1 cellular context compared by ENCODE assay signal in the genomic region with DNA sequence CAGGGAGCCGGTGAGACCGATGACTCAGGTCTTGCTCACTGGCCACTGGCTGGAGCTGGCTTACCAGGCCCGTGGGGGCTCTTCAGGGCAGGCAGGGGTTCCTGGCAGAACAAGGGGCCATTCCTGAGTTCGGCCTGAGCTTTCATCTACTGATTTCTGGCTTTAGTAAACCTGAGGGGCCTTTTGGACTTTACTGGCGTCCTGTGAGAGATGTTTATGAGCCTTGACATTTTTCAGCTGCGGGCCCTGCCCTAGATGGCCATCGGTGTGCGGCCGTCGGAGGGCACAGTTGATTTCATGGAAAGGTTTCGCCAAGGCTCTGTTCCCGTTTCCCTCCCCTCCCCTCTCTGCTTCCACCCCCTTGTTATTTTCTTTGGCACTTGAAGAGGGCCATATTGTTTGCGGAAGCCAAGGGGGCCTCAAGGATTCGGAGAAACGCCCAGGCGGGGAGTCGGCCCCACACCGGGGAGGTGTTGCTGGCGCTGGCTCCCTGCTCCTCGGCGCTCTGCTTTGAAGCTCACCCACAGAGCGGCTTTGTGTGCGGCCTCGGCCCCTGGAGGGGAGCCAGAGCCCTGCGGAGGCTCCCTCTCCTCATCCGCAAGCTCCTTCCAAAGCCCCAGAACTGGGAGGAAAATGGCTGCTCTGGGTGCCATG.
TF ChIP-seq lines count a peak whose summit lies in the region.

No MANE protein-coding gene starts in this region.

TF ChIP-seq in HepG2, 621 proteins besides CTCF, POLR2A, EP300 and RAD21 (continued from another document):
- TF ChIP-seq MAZ (IDR thresholded peaks at IDR 0.05; ENCODE audit: borderline replicate concordance, low read depth, low read length) (peak; percentile 16; the same call in 1 of the 2 replicates), MAZ (CRISPR knock-in tag; IDR thresholded peaks at IDR 0.05; ENCODE audit: low read depth) (no peak), ISL2 (CRISPR knock-in tag; IDR thresholded peaks at IDR 0.05) (peak; percentile 10; the same call in 1 of the 2 replicates), DPF2 (CRISPR knock-in tag; IDR thresholded peaks at IDR 0.05; ENCODE audit: borderline replicate concordance, low read depth) (no peak), ZNF121 (CRISPR knock-in tag; IDR thresholded peaks at IDR 0.05) (0 out of 2 replicates have a peak, but pooled peaks have one; percentile 15), HNRNPLL (IDR thresholded peaks at IDR 0.05; ENCODE audit: low read depth, low read length, poor library complexity, severe bottlenecking) (peak; percentile 50), RXRA (CRISPR knock-in tag; IDR thresholded peaks at IDR 0.05) (peak; percentile 53; the same call in 1 of the 2 replicates), PHF20 (CRISPR knock-in tag; IDR thresholded peaks at IDR 0.05) (no peak), PHF8 (CRISPR knock-in tag; IDR thresholded peaks at IDR 0.05) (peak; percentile 54), KLF11 (CRISPR knock-in tag; IDR thresholded peaks at IDR 0.05) (no peak), AGO1 (IDR thresholded peaks at IDR 0.05; ENCODE audit: low read depth, low read length, poor library complexity, severe bottlenecking) (peak; percentile 57), GATAD2A (CRISPR knock-in tag; IDR thresholded peaks at IDR 0.05) (0 out of 2 replicates have a peak, but pooled peaks have one; percentile 4), ZNF335 (CRISPR knock-in tag; IDR thresholded peaks at IDR 0.05) (peak; percentile 28; the same call in 1 of the 2 replicates), ZNF772 (CRISPR knock-in tag; IDR thresholded peaks at IDR 0.05) (no peak)
- TF ChIP-seq, protein P1, sequence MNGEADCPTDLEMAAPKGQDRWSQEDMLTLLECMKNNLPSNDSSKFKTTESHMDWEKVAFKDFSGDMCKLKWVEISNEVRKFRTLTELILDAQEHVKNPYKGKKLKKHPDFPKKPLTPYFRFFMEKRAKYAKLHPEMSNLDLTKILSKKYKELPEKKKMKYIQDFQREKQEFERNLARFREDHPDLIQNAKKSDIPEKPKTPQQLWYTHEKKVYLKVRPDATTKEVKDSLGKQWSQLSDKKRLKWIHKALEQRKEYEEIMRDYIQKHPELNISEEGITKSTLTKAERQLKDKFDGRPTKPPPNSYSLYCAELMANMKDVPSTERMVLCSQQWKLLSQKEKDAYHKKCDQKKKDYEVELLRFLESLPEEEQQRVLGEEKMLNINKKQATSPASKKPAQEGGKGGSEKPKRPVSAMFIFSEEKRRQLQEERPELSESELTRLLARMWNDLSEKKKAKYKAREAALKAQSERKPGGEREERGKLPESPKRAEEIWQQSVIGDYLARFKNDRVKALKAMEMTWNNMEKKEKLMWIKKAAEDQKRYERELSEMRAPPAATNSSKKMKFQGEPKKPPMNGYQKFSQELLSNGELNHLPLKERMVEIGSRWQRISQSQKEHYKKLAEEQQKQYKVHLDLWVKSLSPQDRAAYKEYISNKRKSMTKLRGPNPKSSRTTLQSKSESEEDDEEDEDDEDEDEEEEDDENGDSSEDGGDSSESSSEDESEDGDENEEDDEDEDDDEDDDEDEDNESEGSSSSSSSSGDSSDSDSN (CRISPR knock-in tag; IDR thresholded peaks at IDR 0.05), result peak; percentile 28; the same call in 1 of the 2 replicates
- TF ChIP-seq, protein P2, sequence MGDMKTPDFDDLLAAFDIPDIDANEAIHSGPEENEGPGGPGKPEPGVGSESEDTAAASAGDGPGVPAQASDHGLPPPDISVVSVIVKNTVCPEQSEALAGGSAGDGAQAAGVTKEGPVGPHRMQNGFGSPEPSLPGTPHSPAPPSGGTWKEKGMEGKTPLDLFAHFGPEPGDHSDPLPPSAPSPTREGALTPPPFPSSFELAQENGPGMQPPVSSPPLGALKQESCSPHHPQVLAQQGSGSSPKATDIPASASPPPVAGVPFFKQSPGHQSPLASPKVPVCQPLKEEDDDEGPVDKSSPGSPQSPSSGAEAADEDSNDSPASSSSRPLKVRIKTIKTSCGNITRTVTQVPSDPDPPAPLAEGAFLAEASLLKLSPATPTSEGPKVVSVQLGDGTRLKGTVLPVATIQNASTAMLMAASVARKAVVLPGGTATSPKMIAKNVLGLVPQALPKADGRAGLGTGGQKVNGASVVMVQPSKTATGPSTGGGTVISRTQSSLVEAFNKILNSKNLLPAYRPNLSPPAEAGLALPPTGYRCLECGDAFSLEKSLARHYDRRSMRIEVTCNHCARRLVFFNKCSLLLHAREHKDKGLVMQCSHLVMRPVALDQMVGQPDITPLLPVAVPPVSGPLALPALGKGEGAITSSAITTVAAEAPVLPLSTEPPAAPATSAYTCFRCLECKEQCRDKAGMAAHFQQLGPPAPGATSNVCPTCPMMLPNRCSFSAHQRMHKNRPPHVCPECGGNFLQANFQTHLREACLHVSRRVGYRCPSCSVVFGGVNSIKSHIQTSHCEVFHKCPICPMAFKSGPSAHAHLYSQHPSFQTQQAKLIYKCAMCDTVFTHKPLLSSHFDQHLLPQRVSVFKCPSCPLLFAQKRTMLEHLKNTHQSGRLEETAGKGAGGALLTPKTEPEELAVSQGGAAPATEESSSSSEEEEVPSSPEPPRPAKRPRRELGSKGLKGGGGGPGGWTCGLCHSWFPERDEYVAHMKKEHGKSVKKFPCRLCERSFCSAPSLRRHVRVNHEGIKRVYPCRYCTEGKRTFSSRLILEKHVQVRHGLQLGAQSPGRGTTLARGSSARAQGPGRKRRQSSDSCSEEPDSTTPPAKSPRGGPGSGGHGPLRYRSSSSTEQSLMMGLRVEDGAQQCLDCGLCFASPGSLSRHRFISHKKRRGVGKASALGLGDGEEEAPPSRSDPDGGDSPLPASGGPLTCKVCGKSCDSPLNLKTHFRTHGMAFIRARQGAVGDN (CRISPR knock-in tag; IDR thresholded peaks at IDR 0.05), result peak; percentile 81
- TF ChIP-seq, protein P3, sequence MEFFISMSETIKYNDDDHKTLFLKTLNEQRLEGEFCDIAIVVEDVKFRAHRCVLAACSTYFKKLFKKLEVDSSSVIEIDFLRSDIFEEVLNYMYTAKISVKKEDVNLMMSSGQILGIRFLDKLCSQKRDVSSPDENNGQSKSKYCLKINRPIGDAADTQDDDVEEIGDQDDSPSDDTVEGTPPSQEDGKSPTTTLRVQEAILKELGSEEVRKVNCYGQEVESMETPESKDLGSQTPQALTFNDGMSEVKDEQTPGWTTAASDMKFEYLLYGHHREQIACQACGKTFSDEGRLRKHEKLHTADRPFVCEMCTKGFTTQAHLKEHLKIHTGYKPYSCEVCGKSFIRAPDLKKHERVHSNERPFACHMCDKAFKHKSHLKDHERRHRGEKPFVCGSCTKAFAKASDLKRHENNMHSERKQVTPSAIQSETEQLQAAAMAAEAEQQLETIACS (CRISPR knock-in tag; IDR thresholded peaks at IDR 0.05), result no peak
TF ChIP-seq in HepG2: peak in this region for 60.
